Comparison of ENCODE assay signal across 17 cellular contexts in the genomic region with DNA sequence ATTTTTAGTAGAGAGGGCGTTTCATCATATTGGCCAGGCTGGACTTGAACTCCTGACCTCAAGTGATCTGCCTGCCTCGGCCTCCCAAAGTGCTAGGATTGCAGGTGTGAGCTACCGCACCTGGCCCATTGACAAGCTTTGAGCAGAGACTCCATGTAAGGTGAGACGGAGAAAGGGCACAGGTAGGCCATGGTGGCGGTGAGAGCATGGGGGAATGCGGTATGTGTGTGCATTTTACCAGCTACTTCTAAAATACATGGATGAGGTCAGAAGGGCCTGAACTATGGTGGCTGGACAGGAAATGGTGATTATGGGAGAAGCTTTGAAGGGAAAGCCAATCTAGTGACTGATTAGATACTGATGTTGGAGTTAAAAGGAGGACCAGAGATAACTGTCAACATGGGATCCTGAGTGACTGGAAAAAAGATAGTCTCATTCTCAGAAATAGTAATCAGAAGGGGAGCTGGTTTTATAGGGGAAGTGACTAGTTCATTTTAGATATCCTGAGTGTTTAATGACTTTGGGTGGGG. TPM values are rescaled to one million over a fixed set of nuclear protein-coding genes. Genes with fewer than 3 reads are reported as not detected.
DNase-seq lines count a peak whose midpoint lies in the region; ATAC-seq, FAIRE-seq and TF ChIP-seq lines count a peak whose summit lies in the region.
"Had no signal": no experiment of that assay in that cellular context is flagged by ENCODE, and none has a peak within 500 bp of the region (broad histone marks: within the 10 kb centered on the region; RNA-seq: fewer than 3 reads in every experiment).

No MANE protein-coding gene starts in this region.

- peak in 1 of 2 experiments; percentile 29; a peak in 1 of 4 replicates for TF ChIP-seq RAD21 in K562 (CRISPR knock-in tag; conservative IDR thresholded peaks at IDR 0.05 in 1 of 2, IDR thresholded peaks at IDR 0.05 in 1 of 2)

- peaks cover 6% of the 10 kb centered on the region for H3K36me3 Mint-ChIP-seq in natural killer cell

- peaks cover 32 to 41% of the 10 kb centered on the region in 2 donors for H3K4me1 Mint-ChIP-seq in natural killer cell

- H2AFZ ChIP-seq in K562 (ENCODE audit: low read depth, low read length): peak overlapping the region; percentile 81

- H3K79me2 ChIP-seq in K562 (ENCODE audit: control insufficient read depth, insufficient read depth, low read length): peaks cover 7% of the 10 kb centered on the region

- H3K9ac ChIP-seq in K562 (ENCODE audit: insufficient read depth in 1 of 2, low read depth in 2 of 2, low read length in 2 of 2): peak overlapping the region in 1 of 2 experiments; percentile 74; a peak in 2 of 4 replicates

- POLR2A ChIA-PET in K562 (lab: Yijun Ruan, JAX): interaction anchor here (0.6 to 2.7 kb wide), 8 partner anchors 8 to 444 kb away, joined by 3 to 15 read pairs (median 4); no protein-coding TSS in a partner anchor

- TF ChIP-seq CTCF in K562 (IDR thresholded peaks at IDR 0.05 in 2 of 3, conservative IDR thresholded peaks at IDR 0.05 in 1 of 3; ENCODE audit: insufficient read depth in 2 of 3, low read depth in 1 of 3, low read length in 3 of 3) (no peak), natural killer cell (IDR thresholded peaks at IDR 0.05) (no peak)

- no peak for TF ChIP-seq POLR2A in K562 (conservative IDR thresholded peaks at IDR 0.05)

- BruUV-seq in K562 (replicated peaks; lab: Mats Ljungman, UMichigan): no TSS peak

- no peaks in the 10 kb centered on the region for H4K20me1 ChIP-seq in K562 (replicated peaks; ENCODE audit: control insufficient read depth, insufficient read depth, low read length)

- TF ChIP-seq EP300 in K562 (IDR thresholded peaks at IDR 0.05; ENCODE audit: low read length): peak; percentile 89

- H3K9me3 Mint-ChIP-seq in natural killer cell: peaks cover 0 to 3% of the 10 kb centered on the region in 2 donors
- H3K9me3 Mint-ChIP-seq: CD4-positive, alpha-beta T cell had no signal

- H3K4me2 ChIP-seq in K562 (ENCODE audit: insufficient read depth, low read length): peak overlapping the region; percentile 62

- no peak for FAIRE-seq in K562 (lab: Jason Lieb, UNC)
- FAIRE-seq: A204.1, G401.6, GM12891 had no signal

- H3K27me3 Mint-ChIP-seq in natural killer cell (ENCODE audit: low read depth in 2 of 2): no peaks in the 10 kb centered on the region
- H3K27me3 Mint-ChIP-seq: B cell; CD4-positive, alpha-beta T cell had no signal

- ATAC-seq in K562 (peak; percentile 41), HG03039 (IDR thresholded peaks at IDR 0.05; ENCODE audit: unreplicated experiment) (no peak), natural killer cell (no peak), GM19463 (IDR thresholded peaks at IDR 0.05; ENCODE audit: unreplicated experiment) (no peak)

- H3K9me3 ChIP-seq in K562 (replicated peaks; ENCODE audit: control insufficient read depth, insufficient read depth, low read depth, low read length): no peaks in the 10 kb centered on the region

- WGBS in K562 (ENCODE audit: insufficient coverage, low coverage, missing lambda C conversion rate): 11% methylated on average over 6 of the region's 6 CpGs

- in situ Hi-C loops in K562 (cut with MboI): no loop called here

- intact Hi-C loops in K562 (cut with micrococcal nuclease): no loop called here
- intact Hi-C loops in natural killer cell (cut with micrococcal nuclease): no loop called here

- peak overlapping the region; percentile 81 for H3K27ac ChIP-seq in K562 (ENCODE audit: extremely low read depth, low read depth, low read length)

- H3K36me3 ChIP-seq in K562 (ENCODE audit: control insufficient read depth, insufficient read depth, low read length): peaks cover 14% of the 10 kb centered on the region; the same call in 1 of the 3 replicates

- no peak overlapping the region for H3K4me3 ChIP-seq in K562

- no peak overlapping the region for H3K4me3 Mint-ChIP-seq in natural killer cell
- H3K4me3 Mint-ChIP-seq: B cell; CD4-positive, alpha-beta T cell had no signal

- peak; percentile 8 for DNase-seq in ELF-1 (ENCODE audit: low read depth, low spot score)
- peak; percentile 55 for DNase-seq in OCI-M1 (lab: John Stamatoyannopoulos, UW)
- DNase-seq in K562 (ENCODE audit: extremely low read depth in 1 of 4, low spot score in 3 of 4): peak in 2 of 4 experiments; percentile 31 to 69
- no peak for DNase-seq in NOMO-1 treated with dmso at 0.1 percent for 144 hours (lab: John Stamatoyannopoulos, UW; ENCODE audit: unreplicated experiment)
- no peak for DNase-seq in natural killer cell
- DNase-seq: C1 segment of cervical spinal cord; CD4-positive, alpha-beta T cell; DMS79; GOT3; HCEC 1CT; KG1 had no signal

- peaks cover 4 to 38% of the 10 kb centered on the region in 2 experiments for H3K4me1 ChIP-seq in K562 (replicated peaks in 1 of 2; ENCODE audit: control insufficient read depth in 2 of 2, insufficient read depth in 2 of 2, low read length in 2 of 2)

- H3K9me1 ChIP-seq in K562 (ENCODE audit: control insufficient read depth, insufficient read depth, low read length): no peaks in the 10 kb centered on the region

- H3K27me3 ChIP-seq in K562 (ENCODE audit: control insufficient read depth in 2 of 2, insufficient read depth in 2 of 2, low read length in 2 of 2): no peaks in the 10 kb centered on the region

- CTCF ChIA-PET in K562 (lab: Yijun Ruan, JAX; ENCODE audit: low intra/inter-chr PET ratio): no interaction called here

- H3K27ac Mint-ChIP-seq in natural killer cell: peak overlapping the region in 1 of 2 donors; percentile 78
- H3K27ac Mint-ChIP-seq: B cell; CD4-positive, alpha-beta T cell had no signal

RNA-seq across cellular contexts. Expression of a gene that starts 21.9 kb away (rescaled TPM):
- total RNA-seq in K562 (2011; cell fraction: chromatin; rRNA removed; ENCODE audit: low replicate concordance): 9.2 and 18.5 TPM in 2 replicates
- 6.3 and 6.6 TPM in 2 replicates for total RNA-seq in K562 (2011; cell fraction: nucleolus; rRNA removed)
- total RNA-seq in K562 (2011; cell fraction: nucleoplasm; rRNA removed): 8.2 and 9.1 TPM in 2 replicates
- total RNA-seq in K562 (2014; rRNA removed) (2.1 and 2.4 TPM in 2 replicates), K562 (2014; rRNA removed; fragmentation: Illumina TruSeq; extraction: Trizol) (3.8 and 4.5 TPM in 2 replicates), K562 (2015; rRNA removed; fragmentation: Illumina TruSeq; extraction: Trizol) (5.9 and 6.2 TPM in 2 replicates), K562 (2021) (4.2 and 4.8 TPM in 2 replicates), natural killer cell (1 to 10 TPM; 2.3 to 7.8 (median 5.5) TPM)
- polyA plus RNA-seq in K562 (2011; rRNA removed) (1.5 and 1.6 TPM in 2 replicates), K562 (2014; fragmentation: Illumina TruSeq; extraction: Trizol) (3.1 and 3.3 TPM in 2 replicates), K562 (2014; fragmentation: Nextera tagmentation; extraction: Ambion mirVana) (under 1 TPM; 0.46 to 0.59 TPM), K562 (2014; rRNA removed) (3.1 and 4.0 TPM in 2 replicates)
- polyA plus RNA-seq in K562 (2011; cell fraction: cytosol; rRNA removed): 0.49 and 0.72 TPM in 2 replicates
- polyA plus RNA-seq in K562 (2011; cell fraction: nucleus; rRNA removed): 2.5 and 2.9 TPM in 2 replicates
- polyA plus RNA-seq in K562 (2012): 6.6 and 8.6 TPM in 2 replicates
- polyA minus RNA-seq in K562 (2011; rRNA and poly(A)+ RNA removed): 3.5 and 5.0 TPM in 2 replicates
- 0.64 and 0.76 TPM in 2 replicates for polyA minus RNA-seq in K562 (2011; cell fraction: cytosol; rRNA and poly(A)+ RNA removed)
- polyA minus RNA-seq in K562 (2011; cell fraction: nucleus; rRNA and poly(A)+ RNA removed): 2.4 and 4.9 TPM in 2 replicates
- total RNA-seq: B cell; CD4-positive, alpha-beta T cell had no signal

Comparison
In these comparisons a context has a peak if more than half of its experiments do, and no peak if none do; other contexts are left out.
1. DNase-seq: peak in ELF-1 (single experiment) and OCI-M1 (single experiment); none in NOMO-1 treated with dmso at 0.1 percent for 144 hours (single experiment) and natural killer cell (single experiment).